ENCODE assay signal across 14 cellular contexts in genomic region chr1:25474439-25475047, GRCh38. TPM values are rescaled to one million over a fixed set of nuclear protein-coding genes. Genes with fewer than 3 reads are reported as not detected.
A peak's percentile ranks its signal among the peaks of the same experiment; 100 is the strongest.
DNase-seq lines count a peak whose midpoint lies in the region; ATAC-seq and TF ChIP-seq lines count a peak whose summit lies in the region.
"Had no signal": no experiment of that assay in that cellular context is flagged by ENCODE, and none has a peak within 500 bp of the region (broad histone marks: within the 10 kb centered on the region; RNA-seq: fewer than 3 reads in every experiment).

No MANE protein-coding gene starts in this region.

- peaks cover 69% of the 10 kb centered on the region for H3K4me1 Mint-ChIP-seq in activated T-cell treated with anti-CD3 and anti-CD28 coated beads, Interleukin-2, amount 50 U/mL, for 24 hours (ENCODE audit: low read depth)
- H3K4me1 Mint-ChIP-seq in activated naive CD8-positive, alpha-beta T cell treated with anti-CD3 and anti-CD28 coated beads, Interleukin-2, amount 10 ng/mL, durations not matched to agents 7 days and 5 days, result peaks cover 32% of the 10 kb centered on the region
- H3K4me1 Mint-ChIP-seq in natural killer cell treated with Interleukin-12 subunit alpha and Interleukin-12 subunit beta and Interleukin-15 and Interleukin-18, amount 100 ng/mL, for 72 hours (ENCODE audit: low read depth in 2 of 2), result peaks cover 14 to 18% of the 10 kb centered on the region in 2 donors

- no TSS peak for BruUV-seq in IMR-90 (replicated peaks; lab: Mats Ljungman, UMichigan)

- no peak overlapping the region for H2BK5ac ChIP-seq in IMR-90 (ENCODE audit: low read depth, low read length, poor library complexity, severe bottlenecking)

- CTCF ChIA-PET in IMR-90 (lab: Yijun Ruan, JAX), result no interaction called here

- 100% methylated on average over 3 of the region's 5 CpGs; no CpG with 5 or more reads in 1 of the 2 experiments for WGBS in IMR-90 (ENCODE audit: extremely low coverage in 2 of 2, insufficient read length in 1 of 2), 2 experiments

- H3K27me3 ChIP-seq in IMR-90 (ENCODE audit: control insufficient read depth, insufficient read depth, low read length), result no peaks in the 10 kb centered on the region
- H3K27me3 ChIP-seq: ascending aorta, transverse colon had no signal

- H4K8ac ChIP-seq in IMR-90 (ENCODE audit: low read depth in 2 of 2, low read length in 2 of 2), result no peak overlapping the region

- TF ChIP-seq RAD21 in IMR-90 (IDR thresholded peaks at IDR 0.05; ENCODE audit: low read length), result no peak

- TF ChIP-seq CTCF in IMR-90 (conservative IDR thresholded peaks at IDR 0.05; ENCODE audit: low read depth, low read length), result no peak

- H3K27me3 Mint-ChIP-seq in activated T-cell treated with anti-CD3 and anti-CD28 coated beads, Interleukin-2, amount 50 U/mL, for 24 hours, result no peaks in the 10 kb centered on the region
- H3K27me3 Mint-ChIP-seq in activated naive CD8-positive, alpha-beta T cell treated with anti-CD3 and anti-CD28 coated beads, Interleukin-2, amount 10 ng/mL, durations not matched to agents 7 days and 5 days, result no peaks in the 10 kb centered on the region
- no peaks in the 10 kb centered on the region for H3K27me3 Mint-ChIP-seq in natural killer cell treated with Interleukin-12 subunit alpha and Interleukin-12 subunit beta and Interleukin-15 and Interleukin-18, amount 100 ng/mL, for 72 hours

- no peak overlapping the region for H2BK120ac ChIP-seq in IMR-90 (ENCODE audit: low read depth, low read length)

- POLR2A ChIA-PET in IMR-90 (lab: Charles Lee; ENCODE audit: unreplicated experiment), result no interaction called here
- POLR2A ChIA-PET in activated naive CD8-positive, alpha-beta T cell treated with anti-CD3 and anti-CD28 coated beads, Interleukin-2, amount 10 ng/mL, durations not matched to agents 7 days and 5 days (lab: Charles Lee), result no interaction called here

- no peak overlapping the region for H3K27ac ChIP-seq in IMR-90 (ENCODE audit: insufficient read depth, low read length)
- H3K27ac ChIP-seq: ascending aorta, transverse colon had no signal

- no peak overlapping the region for H3K18ac ChIP-seq in IMR-90 (ENCODE audit: low read depth, low read length)

- H3K9me3 ChIP-seq in IMR-90 (ENCODE audit: control insufficient read depth, insufficient read depth, low read length), result no peaks in the 10 kb centered on the region
- H3K9me3 ChIP-seq: ascending aorta, transverse colon had no signal

- no peak overlapping the region for H4K5ac ChIP-seq in IMR-90 (ENCODE audit: low read depth, low read length)

- peaks cover 21% of the 10 kb centered on the region for H3K36me3 Mint-ChIP-seq in activated T-cell treated with anti-CD3 and anti-CD28 coated beads, Interleukin-2, amount 50 U/mL, for 24 hours (ENCODE audit: low read depth)
- H3K36me3 Mint-ChIP-seq in activated naive CD8-positive, alpha-beta T cell treated with anti-CD3 and anti-CD28 coated beads, Interleukin-2, amount 10 ng/mL, durations not matched to agents 7 days and 5 days, result peaks cover 16% of the 10 kb centered on the region
- no peaks in the 10 kb centered on the region for H3K36me3 Mint-ChIP-seq in natural killer cell treated with Interleukin-12 subunit alpha and Interleukin-12 subunit beta and Interleukin-15 and Interleukin-18, amount 100 ng/mL, for 72 hours

- no peak overlapping the region for H2AFZ ChIP-seq in IMR-90 (replicated peaks; ENCODE audit: low read length, poor library complexity)

- peak overlapping the region; percentile 29 for H3K4me3 Mint-ChIP-seq in activated T-cell treated with anti-CD3 and anti-CD28 coated beads, Interleukin-2, amount 50 U/mL, for 24 hours
- H3K4me3 Mint-ChIP-seq in activated naive CD8-positive, alpha-beta T cell treated with anti-CD3 and anti-CD28 coated beads, Interleukin-2, amount 10 ng/mL, durations not matched to agents 7 days and 5 days, result peak overlapping the region; percentile 74
- H3K4me3 Mint-ChIP-seq in natural killer cell treated with Interleukin-12 subunit alpha and Interleukin-12 subunit beta and Interleukin-15 and Interleukin-18, amount 100 ng/mL, for 72 hours, result no peak overlapping the region

- H4K20me1 ChIP-seq in IMR-90 (ENCODE audit: insufficient read depth, low read length), result peaks cover 11% of the 10 kb centered on the region; the same call in 1 of the 2 replicates

- no peak overlapping the region for H2BK20ac ChIP-seq in IMR-90 (ENCODE audit: low read depth, low read length)

- peaks cover 1% of the 10 kb centered on the region; the same call in 1 of the 2 replicates for H3K36me3 ChIP-seq in IMR-90 (ENCODE audit: control insufficient read depth, insufficient read depth, low read length)
- H3K36me3 ChIP-seq: ascending aorta, transverse colon had no signal

- no peak overlapping the region for H3K4me2 ChIP-seq in IMR-90 (ENCODE audit: low read depth, low read length)

- no peak overlapping the region for H3K56ac ChIP-seq in IMR-90 (ENCODE audit: extremely low read depth, insufficient read depth, low read length)

- ATAC-seq in IMR-90 (ENCODE audit: low read depth) (no peak), GM21423 (IDR thresholded peaks at IDR 0.05; ENCODE audit: unreplicated experiment) (no peak)
- ATAC-seq in activated naive CD8-positive, alpha-beta T cell treated with anti-CD3 and anti-CD28 coated beads, Interleukin-2, amount 10 ng/mL, durations not matched to agents 7 days and 5 days (ENCODE audit: low read depth), result peak; percentile 72
- no peak for ATAC-seq in natural killer cell treated with Interleukin-12 subunit alpha and Interleukin-12 subunit beta and Interleukin-15 and Interleukin-18, amount 100 ng/mL, for 72 hours
- ATAC-seq: Panc1 had no signal

- no peak overlapping the region for H4K91ac ChIP-seq in IMR-90 (ENCODE audit: insufficient read depth, low read depth, low read length)

- peaks cover 38 to 62% of the 10 kb centered on the region in 2 experiments for H3K79me1 ChIP-seq in IMR-90 (ENCODE audit: low read depth in 1 of 2, low read length in 2 of 2)

- H3K14ac ChIP-seq in IMR-90 (replicated peaks; ENCODE audit: low read depth, low read length), result no peak overlapping the region

- intact Hi-C loops in IMR-90 (cut with micrococcal nuclease), result no loop called here

- DNase-seq in activated T-cell treated with anti-CD3 and anti-CD28 coated beads, Interleukin-2, amount 50 U/mL, for 24 hours, result no peak
- no peak for DNase-seq in activated T-cell treated with anti-CD3 and anti-CD28 coated beads for 4 hours
- DNase-seq in IMR-90, result no peak
- no peak for DNase-seq in activated naive CD8-positive, alpha-beta T cell treated with anti-CD3 and anti-CD28 coated beads, Interleukin-2, amount 10 ng/mL, durations not matched to agents 7 days and 5 days
- no peak for DNase-seq in natural killer cell treated with Interleukin-12 subunit alpha and Interleukin-12 subunit beta and Interleukin-15 and Interleukin-18, amount 100 ng/mL, for 72 hours (ENCODE audit: low spot score)
- no peak for DNase-seq in GOT3 (lab: John Stamatoyannopoulos, UW)
- no peak for DNase-seq in activated gamma-delta T cell treated with Interleukin-2 at 50 U/mL for 16 hours
- DNase-seq: midbrain, NCI-H1436 treated with DMSO at 0.1 percent for 48 hours, transverse colon had no signal

- H3K27ac Mint-ChIP-seq in activated T-cell treated with anti-CD3 and anti-CD28 coated beads, Interleukin-2, amount 50 U/mL, for 24 hours, result peak overlapping the region; percentile 71
- H3K27ac Mint-ChIP-seq in activated naive CD8-positive, alpha-beta T cell treated with anti-CD3 and anti-CD28 coated beads, Interleukin-2, amount 10 ng/mL, durations not matched to agents 7 days and 5 days, result peak overlapping the region; percentile 82
- peak overlapping the region; percentile 31 to 69 for H3K27ac Mint-ChIP-seq in natural killer cell treated with Interleukin-12 subunit alpha and Interleukin-12 subunit beta and Interleukin-15 and Interleukin-18, amount 100 ng/mL, for 72 hours

- no peaks in the 10 kb centered on the region for H3K9me3 Mint-ChIP-seq in activated T-cell treated with anti-CD3 and anti-CD28 coated beads, Interleukin-2, amount 50 U/mL, for 24 hours
- H3K9me3 Mint-ChIP-seq in activated naive CD8-positive, alpha-beta T cell treated with anti-CD3 and anti-CD28 coated beads, Interleukin-2, amount 10 ng/mL, durations not matched to agents 7 days and 5 days, result no peaks in the 10 kb centered on the region
- no peaks in the 10 kb centered on the region for H3K9me3 Mint-ChIP-seq in natural killer cell treated with Interleukin-12 subunit alpha and Interleukin-12 subunit beta and Interleukin-15 and Interleukin-18, amount 100 ng/mL, for 72 hours

- peaks cover 4% of the 10 kb centered on the region; the same call in 1 of the 2 replicates for H3K9me1 ChIP-seq in IMR-90 (ENCODE audit: insufficient read depth, low read length)

- H3K23ac ChIP-seq in IMR-90 (ENCODE audit: low read depth, low read length), result 0 out of 2 replicates have a peak overlapping the region, but pooled peaks have one; percentile 24

- no peak overlapping the region for H3K4ac ChIP-seq in IMR-90 (ENCODE audit: low read depth, low read length)

- TF ChIP-seq POLR2A in IMR-90 (IDR thresholded peaks at IDR 0.05; ENCODE audit: low read depth, low read length), result no peak

- no peaks in the 10 kb centered on the region for H3K4me1 ChIP-seq in IMR-90 (ENCODE audit: control insufficient read depth, insufficient read depth, low read length)

- H3K9ac ChIP-seq in IMR-90 (ENCODE audit: low read depth, low read length), result no peak overlapping the region

- dilution Hi-C loops in IMR-90 (cut with HindIII; ENCODE audit: low sequenced_read_pairs, unreplicated experiment), result no loop called here

- in situ Hi-C loops in IMR-90 (cut with MboI; ENCODE audit: low sequenced_read_pairs), result no loop called here

- no peak overlapping the region for H3K4me3 ChIP-seq in IMR-90 (ENCODE audit: insufficient read depth, low read depth, low read length)
- H3K4me3 ChIP-seq: ascending aorta, transverse colon had no signal

- H2AK9ac ChIP-seq in IMR-90 (replicated peaks; ENCODE audit: low read depth, low read length, poor library complexity), result no peak overlapping the region

- no peak overlapping the region for H2BK15ac ChIP-seq in IMR-90 (ENCODE audit: low read depth, low read length)

- H2AK5ac ChIP-seq in IMR-90 (ENCODE audit: low read depth, low read length), result no peak overlapping the region

RNA-seq across cellular contexts. Expression of gene MACO1, which starts 43.8 kb away (rescaled TPM):
- total RNA-seq in IMR-90 (2012; rRNA removed), result 12.7 and 18.1 TPM in 2 replicates
- 6.8 TPM in 2 replicates for polyA plus RNA-seq in IMR-90 (2012; rRNA removed)
- polyA plus RNA-seq in IMR-90 (2012; cell fraction: cytosol; rRNA removed), result 1.8 and 2.3 TPM in 2 replicates
- polyA plus RNA-seq in IMR-90 (2012; cell fraction: nucleus; rRNA removed; ENCODE audit: low replicate concordance), result 2.2 and 11.3 TPM in 2 replicates
- 10 to 100 TPM; 20.6 to 21.1 TPM for total RNA-seq in activated naive CD8-positive, alpha-beta T cell treated with anti-CD3 and anti-CD28 coated beads, Interleukin-2, amount 10 ng/mL, durations not matched to agents 7 days and 5 days
- 10 to 100 TPM; 15.8 to 18.8 TPM for total RNA-seq in natural killer cell treated with Interleukin-12 subunit alpha and Interleukin-12 subunit beta and Interleukin-15 and Interleukin-18, amount 100 ng/mL, for 72 hours

RNA-seq across cellular contexts. Expression of gene RHCE, which starts 53.9 kb away (rescaled TPM):
- 0.54 and 0.56 TPM in 2 replicates for total RNA-seq in IMR-90 (2012; rRNA removed)
- 0.39 and 0.62 TPM in 2 replicates for polyA plus RNA-seq in IMR-90 (2012; rRNA removed)
- 0.70 and 1.3 TPM in 2 replicates for polyA plus RNA-seq in IMR-90 (2012; cell fraction: cytosol; rRNA removed)
- polyA plus RNA-seq in IMR-90 (2012; cell fraction: nucleus; rRNA removed; ENCODE audit: low replicate concordance), result 0.49 and 0.58 TPM in 2 replicates
- under 1 TPM; 0.17 to 0.25 TPM for total RNA-seq in activated naive CD8-positive, alpha-beta T cell treated with anti-CD3 and anti-CD28 coated beads, Interleukin-2, amount 10 ng/mL, durations not matched to agents 7 days and 5 days
- not detected for total RNA-seq in natural killer cell treated with Interleukin-12 subunit alpha and Interleukin-12 subunit beta and Interleukin-15 and Interleukin-18, amount 100 ng/mL, for 72 hours
- total RNA-seq: A673, ascending aorta, transverse colon had no signal
